ENCODE assay signal across 19 cellular contexts in the genomic region with DNA sequence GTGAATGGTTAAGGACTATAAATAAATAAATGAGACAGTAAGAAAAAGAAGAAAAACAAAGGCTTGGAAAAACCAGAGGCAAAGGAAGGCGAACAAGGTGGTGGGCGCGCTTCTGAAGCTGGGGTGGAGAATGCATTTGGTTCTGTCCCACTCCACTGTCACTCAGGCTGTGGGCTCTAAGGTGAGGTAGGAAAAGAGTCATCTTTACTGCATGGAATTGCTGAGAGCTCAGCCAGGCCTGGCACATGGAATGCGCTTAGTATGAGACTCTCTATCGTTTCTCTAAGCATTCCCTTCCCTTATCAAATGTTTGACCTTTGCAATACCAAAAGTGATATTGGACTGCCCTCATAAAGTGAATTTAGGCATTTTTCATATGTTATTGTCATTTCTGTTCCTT.
DNase-seq lines count a peak whose midpoint lies in the region; ATAC-seq, FAIRE-seq and TF ChIP-seq lines count a peak whose summit lies in the region.
"Had no signal": no experiment of that assay in that cellular context is flagged by ENCODE, and none has a peak within 500 bp of the region (broad histone marks: within the 10 kb centered on the region; RNA-seq: fewer than 3 reads in every experiment).

No MANE protein-coding gene starts in this region.

- H3K27ac Mint-ChIP-seq in GM23338 = no peak overlapping the region
- H3K27ac Mint-ChIP-seq: CD4-positive, alpha-beta memory T cell had no signal

- H3K4me3 ChIP-seq in right cardiac atrium (ENCODE audit: low read length) (no peak overlapping the region), osteoblast (ENCODE audit: insufficient read depth, low read length) (no peak overlapping the region), GM23338 (no peak overlapping the region)
- H3K4me3 ChIP-seq: BLaER1, GM12878 had no signal

- 83% methylated on average over 5 of the region's 5 CpGs for WGBS in right cardiac atrium

- peaks cover 2% of the 10 kb centered on the region for H3K27me3 Mint-ChIP-seq in GM23338 (ENCODE audit: insufficient read depth, low read depth, poor library complexity)
- H3K27me3 Mint-ChIP-seq: CD4-positive, alpha-beta memory T cell had no signal

- ATAC-seq in left ventricle myocardium superior = peak; percentile 74
- ATAC-seq in right cardiac atrium = no peak
- no peak for ATAC-seq in GM23338
- ATAC-seq: GM12878 had no signal

- H3K4me1 Mint-ChIP-seq in GM23338 = no peaks in the 10 kb centered on the region
- H3K4me1 Mint-ChIP-seq: CD4-positive, alpha-beta memory T cell had no signal

- H3F3A ChIP-seq in GM23338 (replicated peaks; ENCODE audit: low read depth) = peaks cover 4% of the 10 kb centered on the region; the same call in 1 of the 2 replicates

- H3K36me3 ChIP-seq in osteoblast (ENCODE audit: insufficient read depth, low read length) = peaks cover 39% of the 10 kb centered on the region
- peaks cover 75% of the 10 kb centered on the region for H3K36me3 ChIP-seq in GM23338 (ENCODE audit: insufficient read depth)

- DNase-seq in left ventricle myocardium superior = no peak
- DNase-seq in right cardiac atrium = no peak
- DNase-seq in head of caudate nucleus = peak in 26 of 42 donors; percentile 3 to 75 (median 36)
- no peak for DNase-seq in osteoblast (ENCODE audit: insufficient read length, low spot score, missing footprints)
- DNase-seq in GM23338 (ENCODE audit: low spot score) = no peak
- DNase-seq in HTR-8/SVneo (ENCODE audit: insufficient read length, low spot score) = no peak
- DNase-seq in superior temporal gyrus (ENCODE audit: extremely low spot score) = no peak
- DNase-seq: CD4-positive, alpha-beta memory T cell; DMS153; GDM1; KG1; NCI-H187; NCI-H2107; NCI-H510A; NCI-H774; RPMI8226 had no signal

- no peak overlapping the region for H3K4me3 Mint-ChIP-seq in GM23338
- H3K4me3 Mint-ChIP-seq: CD4-positive, alpha-beta memory T cell had no signal

- H3K27ac ChIP-seq in right cardiac atrium (ENCODE audit: low read length) (no peak overlapping the region), osteoblast (ENCODE audit: low read depth, low read length) (peak overlapping the region; percentile 40), GM23338 (ENCODE audit: low read depth) (no peak overlapping the region)
- H3K27ac ChIP-seq: BLaER1 had no signal

- no peaks in the 10 kb centered on the region for H3K79me2 ChIP-seq in osteoblast (ENCODE audit: insufficient read depth, low read length)
- H3K79me2 ChIP-seq in GM23338 (replicated peaks; ENCODE audit: insufficient read depth) = no peaks in the 10 kb centered on the region

- H2AFZ ChIP-seq in osteoblast (ENCODE audit: low read length) (no peak overlapping the region), GM23338 (no peak overlapping the region)

- intact Hi-C loops in left ventricle myocardium superior (cut with micrococcal nuclease) (no loop called here), right cardiac atrium (cut with DNase I) (no loop called here), head of caudate nucleus (cut with DNase I) (no loop called here)

- H3K9me3 ChIP-seq in right cardiac atrium (ENCODE audit: control insufficient read depth, low read length) = no peaks in the 10 kb centered on the region
- no peaks in the 10 kb centered on the region for H3K9me3 ChIP-seq in osteoblast (ENCODE audit: low read depth, low read length)
- H3K9me3 ChIP-seq: BLaER1 had no signal

- no peak for FAIRE-seq in HTR-8/SVneo (lab: Jason Lieb, UNC)
- FAIRE-seq: GM12878, H1 had no signal

- H3K4me1 ChIP-seq in right cardiac atrium (ENCODE audit: control insufficient read depth, insufficient read depth, low read length) (peaks cover 2% of the 10 kb centered on the region), osteoblast (ENCODE audit: insufficient read depth, low read length) (no peaks in the 10 kb centered on the region), GM23338 (ENCODE audit: insufficient read depth) (no peaks in the 10 kb centered on the region)
- H3K4me1 ChIP-seq: BLaER1 had no signal

- H4K20me1 ChIP-seq in osteoblast (ENCODE audit: insufficient read depth, low read length) (no peaks in the 10 kb centered on the region), GM23338 (replicated peaks; ENCODE audit: insufficient read depth) (peaks cover 30% of the 10 kb centered on the region)
- H4K20me1 ChIP-seq: BLaER1 had no signal

- H3K4me2 ChIP-seq in osteoblast (ENCODE audit: insufficient read depth, low read length) (no peak overlapping the region), GM23338 (no peak overlapping the region)
- H3K4me2 ChIP-seq: BLaER1 had no signal

- H3K9me3 Mint-ChIP-seq in GM23338 = no peaks in the 10 kb centered on the region

- TF ChIP-seq CTCF in osteoblast (IDR thresholded peaks at IDR 0.05; ENCODE audit: extremely low read depth, low read depth, low read length) (no peak), GM23338 (conservative IDR thresholded peaks at IDR 0.05; ENCODE audit: low read depth in 2 of 2) (no peak)

- H3K27me3 ChIP-seq in right cardiac atrium (ENCODE audit: control insufficient read depth, insufficient read depth) (no peaks in the 10 kb centered on the region), osteoblast (ENCODE audit: insufficient read depth, low read length) (no peaks in the 10 kb centered on the region), GM23338 (ENCODE audit: insufficient read depth) (no peaks in the 10 kb centered on the region)
- H3K27me3 ChIP-seq: BLaER1 had no signal

- H3K9me2 ChIP-seq in GM23338 (ENCODE audit: insufficient read depth) = no peaks in the 10 kb centered on the region

- H3K36me3 Mint-ChIP-seq in GM23338 (ENCODE audit: low read depth) = peaks cover 86% of the 10 kb centered on the region
- H3K36me3 Mint-ChIP-seq: CD4-positive, alpha-beta memory T cell had no signal

TF ChIP-seq in GM23338, 12 proteins besides CTCF, POLR2A, EP300 and RAD21:
- no peak for TF ChIP-seq ZNF114 (CRISPR knock-in tag; IDR thresholded peaks at IDR 0.05)

Comparison
In these comparisons a context has a peak if more than half of its experiments do, and no peak if none do; other contexts are left out.
1. DNase-seq: peak in head of caudate nucleus (26 of 42); none in left ventricle myocardium superior (single experiment), right cardiac atrium (0 of 3), osteoblast (single experiment), GM23338 (single experiment), HTR-8/SVneo (single experiment) and superior temporal gyrus (single experiment).